20 cellular contexts compared by ENCODE assay signal in the genomic region with DNA sequence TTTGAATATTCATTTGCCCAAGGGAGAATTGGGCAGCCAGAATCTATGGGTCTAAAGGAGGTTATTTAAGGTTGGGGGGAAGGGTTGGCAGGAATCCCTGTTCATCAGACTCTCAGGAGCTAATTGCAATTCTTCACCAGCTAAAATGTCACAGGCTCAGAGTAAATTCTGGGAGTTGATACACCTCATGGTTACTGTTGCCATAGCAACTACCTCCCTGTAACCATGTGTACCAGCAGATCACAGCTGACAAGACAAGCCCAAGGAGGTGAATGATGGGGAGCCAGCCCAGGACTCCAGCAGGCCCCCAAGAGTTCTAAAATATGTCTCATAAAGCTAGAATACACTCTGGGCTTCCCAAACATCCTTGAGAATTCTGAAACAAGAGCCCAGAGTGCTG.
DNase-seq lines count a peak whose midpoint lies in the region; ATAC-seq, FAIRE-seq and TF ChIP-seq lines count a peak whose summit lies in the region.
"Had no signal": no experiment of that assay in that cellular context is flagged by ENCODE, and none has a peak within 500 bp of the region (broad histone marks: within the 10 kb centered on the region; RNA-seq: fewer than 3 reads in every experiment).

No MANE protein-coding gene starts in this region.

- peak; percentile 64 for DNase-seq in Ammon's horn (ENCODE audit: low spot score)
- DNase-seq in HFFc6 = peak; percentile 17
- DNase-seq in astrocyte (ENCODE audit: low read depth) = no peak
- peak; percentile 29 for DNase-seq in kidney tubule cell (ENCODE audit: low spot score)
- DNase-seq in activated CD4-positive, alpha-beta T cell treated with anti-CD3 and anti-CD28 coated beads for 1 hour = no peak
- no peak for DNase-seq in effector CD4-positive, alpha-beta T cell
- DNase-seq in upper lobe of left lung = no peak
- DNase-seq: activated CD4-positive, alpha-beta T cell treated with anti-CD3 and anti-CD28 coated beads, Interleukin-2, amount 10 ng/mL, durations not matched to agents 7 days and 5 days; activated T-cell treated with anti-CD3 and anti-CD28 coated beads, Interleukin-2, amount 50 U/mL, for 1 hour; effector CD8-positive, alpha-beta T cell; H7; pancreas; SIG-M5; stimulated activated CD4-positive, alpha-beta T cell treated with anti-CD3 and anti-CD28 coated beads, Interleukin-4, amount 100 ng/mL, for 4 hours; T-helper 9 cell had no signal

- FAIRE-seq in astrocyte (lab: Jason Lieb, UNC) = no peak
- FAIRE-seq: GM18507, pancreas had no signal

- no peak for TF ChIP-seq POLR2A in upper lobe of left lung (IDR thresholded peaks at IDR 0.05)

- H3K4me2 ChIP-seq in astrocyte (ENCODE audit: low read length) = peak overlapping the region; percentile 58
- H3K4me2 ChIP-seq: BLaER1 treated with 17β-estradiol and CSF1 and Interleukin-3, amounts not matched to agents 10 nM and 100 nM had no signal

- no peaks in the 10 kb centered on the region for H3K36me3 ChIP-seq in astrocyte (ENCODE audit: insufficient read depth, low read length)
- H3K36me3 ChIP-seq in upper lobe of left lung = no peaks in the 10 kb centered on the region
- H3K36me3 ChIP-seq: BLaER1 treated with 17β-estradiol and CSF1 and Interleukin-3, amounts not matched to agents 10 nM and 100 nM; breast epithelium; left lung; pancreas had no signal

- peaks cover 28% of the 10 kb centered on the region for H3K4me1 Mint-ChIP-seq in HFFc6 (ENCODE audit: low read depth)
- H3K4me1 Mint-ChIP-seq in astrocyte (ENCODE audit: low read depth, unreplicated experiment) = peaks cover 18% of the 10 kb centered on the region

- TF ChIP-seq EP300 in upper lobe of left lung (IDR thresholded peaks at IDR 0.05) = no peak

- H3K27ac ChIP-seq in astrocyte (ENCODE audit: low read depth, low read length) (peak overlapping the region; percentile 60), upper lobe of left lung (no peak overlapping the region)
- H3K27ac ChIP-seq: BLaER1 treated with 17β-estradiol and CSF1 and Interleukin-3, amounts not matched to agents 10 nM and 100 nM; breast epithelium; left lung; pancreas had no signal

- H3K4me3 ChIP-seq in astrocyte (ENCODE audit: insufficient read depth, low read depth, low read length) (no peak overlapping the region), upper lobe of left lung (no peak overlapping the region)
- H3K4me3 ChIP-seq: BLaER1 treated with 17β-estradiol and CSF1 and Interleukin-3, amounts not matched to agents 10 nM and 100 nM; breast epithelium; left lung; pancreas had no signal

- no peak overlapping the region for H3K4me3 Mint-ChIP-seq in HFFc6
- no peak overlapping the region for H3K4me3 Mint-ChIP-seq in astrocyte (ENCODE audit: unreplicated experiment)
- H3K4me3 Mint-ChIP-seq: activated CD4-positive, alpha-beta T cell treated with anti-CD3 and anti-CD28 coated beads, Interleukin-2, amount 10 ng/mL, durations not matched to agents 7 days and 5 days had no signal

- peaks cover 26% of the 10 kb centered on the region for H3K4me1 ChIP-seq in astrocyte (ENCODE audit: insufficient read depth, low read length)
- H3K4me1 ChIP-seq in upper lobe of left lung = no peaks in the 10 kb centered on the region
- H3K4me1 ChIP-seq: left lung, pancreas had no signal

- TF ChIP-seq CTCF in HFFc6 (IDR thresholded peaks at IDR 0.05) (no peak), astrocyte (IDR thresholded peaks at IDR 0.05; ENCODE audit: insufficient read depth, low read depth, low read length) (no peak), upper lobe of left lung (IDR thresholded peaks at IDR 0.05) (no peak)

- no peaks in the 10 kb centered on the region for H3K79me2 ChIP-seq in astrocyte (ENCODE audit: insufficient read depth, low read length)

- H3K27ac Mint-ChIP-seq in HFFc6 (peak overlapping the region; percentile 93), astrocyte (ENCODE audit: unreplicated experiment) (no peak overlapping the region)
- H3K27ac Mint-ChIP-seq: activated CD4-positive, alpha-beta T cell treated with anti-CD3 and anti-CD28 coated beads, Interleukin-2, amount 10 ng/mL, durations not matched to agents 7 days and 5 days; activated naive CD4-positive, alpha-beta T cell treated with anti-CD3 and anti-CD28 coated beads, Interleukin-2, amount 50 U/mL, for 72 hours had no signal

- H3K9ac ChIP-seq in astrocyte (ENCODE audit: low read length) = peak overlapping the region; percentile 58
- H3K9ac ChIP-seq: BLaER1 treated with 17β-estradiol and CSF1 and Interleukin-3, amounts not matched to agents 10 nM and 100 nM had no signal

- H4K20me1 ChIP-seq in astrocyte (ENCODE audit: insufficient read depth, low read length) = no peaks in the 10 kb centered on the region
- H4K20me1 ChIP-seq: BLaER1 treated with 17β-estradiol and CSF1 and Interleukin-3, amounts not matched to agents 10 nM and 100 nM had no signal

- H3K9me3 Mint-ChIP-seq in HFFc6 (no peaks in the 10 kb centered on the region), astrocyte (ENCODE audit: unreplicated experiment) (peaks cover 4% of the 10 kb centered on the region)
- H3K9me3 Mint-ChIP-seq: activated CD4-positive, alpha-beta T cell treated with anti-CD3 and anti-CD28 coated beads, Interleukin-2, amount 10 ng/mL, durations not matched to agents 7 days and 5 days; activated naive CD4-positive, alpha-beta T cell treated with anti-CD3 and anti-CD28 coated beads, Interleukin-2, amount 50 U/mL, for 72 hours had no signal

- no peak overlapping the region for H2AFZ ChIP-seq in astrocyte (ENCODE audit: low read depth, low read length)

- no peaks in the 10 kb centered on the region for H3K27me3 ChIP-seq in astrocyte (ENCODE audit: insufficient read depth, low read length)
- H3K27me3 ChIP-seq in upper lobe of left lung = no peaks in the 10 kb centered on the region
- H3K27me3 ChIP-seq: BLaER1 treated with 17β-estradiol and CSF1 and Interleukin-3, amounts not matched to agents 10 nM and 100 nM; breast epithelium; pancreas had no signal

- H3K9me3 ChIP-seq in astrocyte (ENCODE audit: insufficient read depth, low read depth, low read length) = no peaks in the 10 kb centered on the region
- no peaks in the 10 kb centered on the region for H3K9me3 ChIP-seq in upper lobe of left lung
- H3K9me3 ChIP-seq: BLaER1 treated with 17β-estradiol and CSF1 and Interleukin-3, amounts not matched to agents 10 nM and 100 nM; breast epithelium; left lung; pancreas had no signal

- peaks cover 6% of the 10 kb centered on the region for H3K27me3 Mint-ChIP-seq in HFFc6 (ENCODE audit: insufficient read depth)
- H3K27me3 Mint-ChIP-seq in astrocyte (ENCODE audit: low read depth, unreplicated experiment) = peaks cover 13% of the 10 kb centered on the region

- H3K36me3 Mint-ChIP-seq in HFFc6 (ENCODE audit: low read depth) (no peaks in the 10 kb centered on the region), astrocyte (ENCODE audit: low read depth, unreplicated experiment) (no peaks in the 10 kb centered on the region)
- H3K36me3 Mint-ChIP-seq: activated naive CD4-positive, alpha-beta T cell treated with anti-CD3 and anti-CD28 coated beads, Interleukin-2, amount 50 U/mL, for 72 hours had no signal

- ATAC-seq in upper lobe of left lung (ENCODE audit: low FRiP score in 2 of 2) = no peak

Comparison
In these comparisons a context has a peak if more than half of its experiments do, and no peak if none do; other contexts are left out.
1. DNase-seq: peak in Ammon's horn (single experiment), HFFc6 (single experiment) and kidney tubule cell (single experiment); none in astrocyte (single experiment), activated CD4-positive, alpha-beta T cell treated with anti-CD3 and anti-CD28 coated beads for 1 hour (single experiment), effector CD4-positive, alpha-beta T cell (single experiment) and upper lobe of left lung (0 of 2).